ENCODE assay signal across 28 cellular contexts in the genomic region with DNA sequence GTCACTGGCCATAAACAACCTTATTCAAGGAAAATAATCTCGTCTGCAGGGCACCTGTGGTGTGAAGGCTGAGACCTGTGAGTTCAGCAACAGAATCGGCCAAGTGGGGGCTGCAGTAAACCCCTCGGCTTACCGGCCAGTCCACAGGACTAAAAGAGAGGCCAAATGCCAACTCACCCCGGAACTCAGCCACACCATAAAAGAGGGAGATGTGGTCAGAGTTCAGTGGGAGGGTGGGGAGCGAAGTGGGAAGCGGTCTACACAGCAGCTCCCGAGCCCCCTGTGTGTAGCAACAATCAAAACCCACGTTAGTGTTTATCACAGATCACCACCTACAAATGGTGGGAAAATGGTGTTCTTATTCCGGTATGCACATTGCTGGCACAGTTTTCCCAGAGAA.
"Had no signal": no experiment of that assay in that cellular context is flagged by ENCODE, and none has a peak within 500 bp of the region (broad histone marks: within the 10 kb centered on the region; RNA-seq: fewer than 3 reads in every experiment).

No MANE protein-coding gene starts in this region.

- H3K27me3 Mint-ChIP-seq: stimulated activated memory B cell treated with anti-CD40 and anti-IgM and Interleukin-4, amounts not matched to agents 10 μg/mL and 1 μg/mL and 100 μg/mL, for 72 hours; type B pancreatic cell had no signal

- H3K36me3 Mint-ChIP-seq: naive B cell; naive thymus-derived CD8-positive, alpha-beta T cell; natural killer cell treated with Interleukin-12 subunit alpha and Interleukin-12 subunit beta and Interleukin-15 and Interleukin-18, amount 100 ng/mL, for 72 hours; stimulated activated memory B cell treated with anti-CD40 and anti-IgM and Interleukin-4, amounts not matched to agents 10 μg/mL and 1 μg/mL and 100 μg/mL, for 72 hours; type B pancreatic cell had no signal

- H3K27me3 ChIP-seq: ovary, right lobe of liver, suprapubic skin, testis, transverse colon, upper lobe of right lung, uterus had no signal

- DNase-seq: naive B cell; nephron progenitor cell; ovary; psoas muscle; right cardiac atrium; right lobe of liver; sigmoid colon; small intestine; stimulated activated CD4-positive, alpha-beta T cell treated with anti-CD3 and anti-CD28 coated beads, Interleukin-1b, Interleukin-23, amount 100 ng/mL, for 48 hours; stimulated activated CD4-positive, alpha-beta T cell treated with anti-CD3 and anti-CD28 coated beads, Interleukin-4, amount 100 ng/mL, for 1 hour; stimulated activated CD4-positive, alpha-beta T cell treated with anti-CD3 and anti-CD28 coated beads, Interleukin-4, amount 100 ng/mL, for 4 hours; stimulated activated CD8-positive, alpha-beta memory T cell treated with anti-CD3 and anti-CD28 coated beads, Interleukin-4, amount 100 ng/mL, for 48 hours; stimulated activated naive CD4-positive, alpha-beta T cell; stimulated activated naive CD8-positive, alpha-beta T cell treated with anti-CD3 and anti-CD28 coated beads, Interleukin-15, amount 100 ng/mL, for 72 hours; stimulated activated naive CD8-positive, alpha-beta T cell treated with anti-CD3 and anti-CD28 coated beads, Interleukin-15, Interleukin-2, amounts not matched to agents 100 U/mL and 50 U/mL, for 24 hours; substantia nigra; testis; tibial artery; transverse colon; uterus had no signal

- H3K9me3 ChIP-seq: ovary, psoas muscle, right lobe of liver, sigmoid colon, suprapubic skin, testis, tibial artery, transverse colon, upper lobe of right lung, uterus had no signal

- H3K4me1 ChIP-seq: right lobe of liver, sigmoid colon, suprapubic skin, testis, transverse colon, upper lobe of right lung, uterus had no signal

- H3K4me3 Mint-ChIP-seq: naive thymus-derived CD8-positive, alpha-beta T cell; natural killer cell treated with Interleukin-12 subunit alpha and Interleukin-12 subunit beta and Interleukin-15 and Interleukin-18, amount 100 ng/mL, for 72 hours; nephron progenitor cell; stimulated activated memory B cell treated with anti-CD40 and anti-IgM and Interleukin-4, amounts not matched to agents 10 μg/mL and 1 μg/mL and 100 μg/mL, for 72 hours; stimulated activated naive CD8-positive, alpha-beta T cell treated with anti-CD3 and anti-CD28 coated beads, Interleukin-15, amount 100 ng/mL, for 72 hours; type B pancreatic cell had no signal

- H3K9ac ChIP-seq: parathyroid adenoma had no signal

- H3K4me3 ChIP-seq: ovary, right lobe of liver, sigmoid colon, suprapubic skin, testis, tibial artery, transverse colon, upper lobe of right lung, uterus had no signal

- H3K27ac Mint-ChIP-seq: naive thymus-derived CD8-positive, alpha-beta T cell; natural killer cell treated with Interleukin-12 subunit alpha and Interleukin-12 subunit beta and Interleukin-15 and Interleukin-18, amount 100 ng/mL, for 72 hours; progenitor cell of endocrine pancreas; stimulated activated memory B cell treated with anti-CD40 and anti-IgM and Interleukin-4, amounts not matched to agents 10 μg/mL and 1 μg/mL and 100 μg/mL, for 72 hours; stimulated activated naive CD8-positive, alpha-beta T cell treated with anti-CD3 and anti-CD28 coated beads, Interleukin-15, amount 100 ng/mL, for 72 hours; type B pancreatic cell had no signal

- H3K4me1 Mint-ChIP-seq: naive B cell; naive thymus-derived CD8-positive, alpha-beta T cell; stimulated activated memory B cell treated with anti-CD40 and anti-IgM and Interleukin-4, amounts not matched to agents 10 μg/mL and 1 μg/mL and 100 μg/mL, for 72 hours; stimulated activated naive CD8-positive, alpha-beta T cell treated with anti-CD3 and anti-CD28 coated beads, Interleukin-15, amount 100 ng/mL, for 72 hours had no signal

- H3K27ac ChIP-seq: ovary, right lobe of liver, sigmoid colon, suprapubic skin, testis, tibial artery, transverse colon, upper lobe of right lung, uterus had no signal

- ATAC-seq: naive thymus-derived CD8-positive, alpha-beta T cell; natural killer cell treated with Interleukin-12 subunit alpha and Interleukin-12 subunit beta and Interleukin-15 and Interleukin-18, amount 100 ng/mL, for 72 hours; right lobe of liver; stimulated activated memory B cell treated with anti-CD40 and anti-IgM and Interleukin-4, amounts not matched to agents 10 μg/mL and 1 μg/mL and 100 μg/mL, for 72 hours; stimulated activated naive CD8-positive, alpha-beta T cell treated with anti-CD3 and anti-CD28 coated beads, Interleukin-15, amount 100 ng/mL, for 72 hours; stimulated activated naive CD8-positive, alpha-beta T cell treated with anti-CD3 and anti-CD28 coated beads, Interleukin-15, Interleukin-2, amounts not matched to agents 100 U/mL and 50 U/mL, for 24 hours; upper lobe of right lung had no signal

- H3K9me3 Mint-ChIP-seq: natural killer cell treated with Interleukin-12 subunit alpha and Interleukin-12 subunit beta and Interleukin-15 and Interleukin-18, amount 100 ng/mL, for 72 hours; type B pancreatic cell had no signal

- H3K36me3 ChIP-seq: ovary, right lobe of liver, sigmoid colon, suprapubic skin, tibial artery, transverse colon, upper lobe of right lung, uterus had no signal
